1 cellular context compared by ENCODE assay signal in the genomic region with DNA sequence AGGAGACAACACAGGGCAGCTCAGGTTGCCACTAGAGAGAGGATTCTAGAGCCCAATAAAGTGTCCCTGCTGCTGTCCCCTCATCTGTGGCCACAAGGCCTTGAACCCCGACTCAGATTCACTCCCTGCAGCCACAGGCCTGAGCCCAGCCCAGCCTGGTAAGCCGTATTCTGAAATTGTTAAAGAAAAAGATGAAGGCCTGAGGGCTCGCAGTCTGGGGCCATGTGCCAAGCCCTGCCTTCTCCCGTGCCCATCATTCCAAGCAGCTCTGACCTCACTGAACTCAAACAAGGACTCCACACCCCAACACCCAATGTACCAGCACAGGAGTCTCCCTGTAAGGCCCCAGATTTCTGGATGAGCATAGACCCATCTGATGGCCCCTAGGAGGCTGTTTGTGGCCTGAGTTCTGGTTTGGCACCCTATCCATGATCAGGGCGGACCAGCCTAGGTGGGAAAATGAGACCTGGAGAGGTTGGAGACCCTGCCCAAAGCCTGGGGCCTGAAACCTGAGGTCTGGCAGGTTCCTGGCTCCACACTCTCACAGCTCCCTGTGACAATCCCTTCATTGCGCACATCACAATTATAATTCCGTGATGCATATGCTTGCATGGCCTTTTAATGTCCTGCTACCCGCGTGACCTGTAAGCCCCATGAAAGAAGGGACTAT.
TF ChIP-seq lines count a peak whose summit lies in the region.

No MANE protein-coding gene starts in this region.

TF ChIP-seq in SK-N-SH treated with all-trans-retinoic acid at 6 μM for 48 hours, 23 proteins besides CTCF, POLR2A, EP300 and RAD21 (continued from another document):
- TF ChIP-seq PATZ1 (CRISPR knock-in tag; IDR thresholded peaks at IDR 0.05; ENCODE audit: borderline replicate concordance) = no peak
- TF ChIP-seq PPARA (CRISPR knock-in tag; IDR thresholded peaks at IDR 0.05; ENCODE audit: borderline replicate concordance) = no peak
- TF ChIP-seq, protein P1, sequence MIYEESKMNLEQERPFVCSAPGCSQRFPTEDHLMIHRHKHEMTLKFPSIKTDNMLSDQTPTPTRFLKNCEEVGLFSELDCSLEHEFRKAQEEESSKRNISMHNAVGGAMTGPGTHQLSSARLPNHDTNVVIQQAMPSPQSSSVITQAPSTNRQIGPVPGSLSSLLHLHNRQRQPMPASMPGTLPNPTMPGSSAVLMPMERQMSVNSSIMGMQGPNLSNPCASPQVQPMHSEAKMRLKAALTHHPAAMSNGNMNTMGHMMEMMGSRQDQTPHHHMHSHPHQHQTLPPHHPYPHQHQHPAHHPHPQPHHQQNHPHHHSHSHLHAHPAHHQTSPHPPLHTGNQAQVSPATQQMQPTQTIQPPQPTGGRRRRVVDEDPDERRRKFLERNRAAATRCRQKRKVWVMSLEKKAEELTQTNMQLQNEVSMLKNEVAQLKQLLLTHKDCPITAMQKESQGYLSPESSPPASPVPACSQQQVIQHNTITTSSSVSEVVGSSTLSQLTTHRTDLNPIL (CRISPR knock-in tag; IDR thresholded peaks at IDR 0.05; ENCODE audit: low read depth) = no peak
- TF ChIP-seq CSRNP3 (CRISPR knock-in tag; IDR thresholded peaks at IDR 0.05) = no peak
- no peak for TF ChIP-seq GLIS3 (CRISPR knock-in tag; IDR thresholded peaks at IDR 0.05)
- TF ChIP-seq ESRRG (CRISPR knock-in tag; IDR thresholded peaks at IDR 0.05) = no peak
- TF ChIP-seq ISL1 (CRISPR knock-in tag; IDR thresholded peaks at IDR 0.05) = no peak
- TF ChIP-seq ZNF8 (CRISPR knock-in tag; IDR thresholded peaks at IDR 0.05) = no peak
- TF ChIP-seq TSHZ2 (CRISPR knock-in tag; IDR thresholded peaks at IDR 0.05) = no peak
- TF ChIP-seq ZFP30 (CRISPR knock-in tag; IDR thresholded peaks at IDR 0.05) = no peak
- no peak for TF ChIP-seq POU6F1 (CRISPR knock-in tag; IDR thresholded peaks at IDR 0.05; ENCODE audit: borderline replicate concordance, low read depth)
